In genomic region chr6:35264550-35265274, GRCh38 we compare ENCODE assay signal across 25 cellular contexts. TPM values are rescaled to one million over a fixed set of nuclear protein-coding genes. Genes with fewer than 3 reads are reported as not detected.
A peak's percentile ranks its signal among the peaks of the same experiment; 100 is the strongest.
DNase-seq lines count a peak whose midpoint lies in the region; ATAC-seq, FAIRE-seq and TF ChIP-seq lines count a peak whose summit lies in the region.
"Had no signal": no experiment of that assay in that cellular context is flagged by ENCODE, and none has a peak within 500 bp of the region (broad histone marks: within the 10 kb centered on the region; RNA-seq: fewer than 3 reads in every experiment).

No MANE protein-coding gene starts in this region.

- H3K4me3 ChIP-seq in mammary epithelial cell (replicated peaks in 1 of 3; ENCODE audit: insufficient read depth in 1 of 3, low read depth in 2 of 3, low read length in 3 of 3) (no peak overlapping the region), breast epithelium (no peak overlapping the region), PC-3 (ENCODE audit: low read length) (no peak overlapping the region), left ventricle myocardium inferior (peak overlapping the region; percentile 26), skeletal muscle tissue (ENCODE audit: low read length in 3 of 3) (no peak overlapping the region), small intestine (ENCODE audit: low read depth in 1 of 2, low read length in 2 of 2) (no peak overlapping the region)
- H3K4me3 ChIP-seq: GM23248, mucosa of descending colon, suprapubic skin, vagina had no signal

- BruUV-seq in mammary epithelial cell (replicated peaks; lab: Mats Ljungman, UMichigan), result no TSS peak
- no TSS peak for BruUV-seq in PC-3 (replicated peaks; lab: Mats Ljungman, UMichigan)

- POLR2A ChIA-PET in PC-3 (lab: Charles Lee; ENCODE audit: unreplicated experiment), result no interaction called here

- H3K79me2 ChIP-seq in mammary epithelial cell (ENCODE audit: insufficient read depth, low read length) (peaks cover 9% of the 10 kb centered on the region), PC-3 (ENCODE audit: low read length) (peaks cover 12% of the 10 kb centered on the region)

- H3K27me3 ChIP-seq in mammary epithelial cell (ENCODE audit: insufficient read depth, low read length) (no peaks in the 10 kb centered on the region), breast epithelium (no peaks in the 10 kb centered on the region), PC-3 (ENCODE audit: low read length) (no peaks in the 10 kb centered on the region), left ventricle myocardium inferior (ENCODE audit: low read depth) (no peaks in the 10 kb centered on the region), skeletal muscle tissue (ENCODE audit: control insufficient read depth in 3 of 3, insufficient read depth in 3 of 3, low read length in 3 of 3) (no peaks in the 10 kb centered on the region), small intestine (ENCODE audit: control insufficient read depth in 2 of 2, insufficient read depth in 2 of 2, low read length in 2 of 2) (no peaks in the 10 kb centered on the region)
- H3K27me3 ChIP-seq: neutrophil, suprapubic skin, vagina had no signal

- TF ChIP-seq CTCF in mammary epithelial cell (conservative IDR thresholded peaks at IDR 0.05 in 1 of 2, IDR thresholded peaks at IDR 0.05 in 1 of 2; ENCODE audit: extremely low read depth in 1 of 2, insufficient read depth in 1 of 2, low read depth in 1 of 2, low read length in 2 of 2) (no peak), breast epithelium (IDR thresholded peaks at IDR 0.05) (no peak), PC-3 (conservative IDR thresholded peaks at IDR 0.05; ENCODE audit: low read depth, low read length) (no peak), left ventricle myocardium inferior (IDR thresholded peaks at IDR 0.05; ENCODE audit: borderline replicate concordance) (no peak)

- DNase-seq in mammary epithelial cell, result peak; percentile 58
- no peak for DNase-seq in breast epithelium (ENCODE audit: low spot score in 2 of 2)
- DNase-seq in PC-3, result peak; percentile 43
- no peak for DNase-seq in left ventricle myocardium inferior
- DNase-seq in small intestine, result no peak
- DNase-seq in NCI-H1694 (lab: John Stamatoyannopoulos, UW), result no peak
- DNase-seq: activated CD4-positive, alpha-beta T cell treated with anti-CD3 and anti-CD28 coated beads, Interleukin-2, amount 50 U/mL, for 48 hours; activated naive CD4-positive, alpha-beta T cell treated with anti-CD3 and anti-CD28 coated beads for 36 hours; activated T-cell treated with anti-CD3 and anti-CD28 coated beads for 4 hours; aorta; GM23248; mucosa of descending colon; NCI-H146; NCI-H774 had no signal

- dilution Hi-C loops in mammary epithelial cell (cut with HindIII; ENCODE audit: low sequenced_read_pairs), result no loop called here

- in situ Hi-C loops in mammary epithelial cell (cut with MboI; ENCODE audit: low sequenced_read_pairs in 2 of 2), result no loop called here

- H3K9ac ChIP-seq in mammary epithelial cell (ENCODE audit: insufficient read depth, low read length) (no peak overlapping the region), PC-3 (ENCODE audit: low read length) (no peak overlapping the region), skeletal muscle tissue (ENCODE audit: low read depth in 1 of 3, low read length in 3 of 3) (peak overlapping the region in 1 of 3 donors; percentile 27)
- H3K9ac ChIP-seq: GM23248 had no signal

- H4K20me1 ChIP-seq in mammary epithelial cell (ENCODE audit: insufficient read depth, low read length) (no peaks in the 10 kb centered on the region), PC-3 (ENCODE audit: low read length) (no peaks in the 10 kb centered on the region)

- H3F3A ChIP-seq in PC-3 (ENCODE audit: low read length, unreplicated experiment), result no peaks in the 10 kb centered on the region

- H3K4me2 ChIP-seq in mammary epithelial cell (ENCODE audit: insufficient read depth, low read depth, low read length), result no peak overlapping the region
- H3K4me2 ChIP-seq in PC-3 (ENCODE audit: low read length), result no peak overlapping the region

- no peaks in the 10 kb centered on the region for H3K9me3 ChIP-seq in mammary epithelial cell (replicated peaks; ENCODE audit: insufficient read depth, low read length)
- H3K9me3 ChIP-seq in breast epithelium, result no peaks in the 10 kb centered on the region
- no peaks in the 10 kb centered on the region for H3K9me3 ChIP-seq in PC-3 (ENCODE audit: low read length)
- H3K9me3 ChIP-seq in left ventricle myocardium inferior (replicated peaks), result no peaks in the 10 kb centered on the region
- no peaks in the 10 kb centered on the region for H3K9me3 ChIP-seq in skeletal muscle tissue (ENCODE audit: control insufficient read depth in 3 of 3, low read length in 3 of 3)
- H3K9me3 ChIP-seq in small intestine (ENCODE audit: control insufficient read depth, low read depth), result no peaks in the 10 kb centered on the region
- H3K9me3 ChIP-seq: mucosa of descending colon, neutrophil, suprapubic skin, vagina had no signal

- H3K4me1 ChIP-seq in mammary epithelial cell (ENCODE audit: insufficient read depth, low read length) (peaks cover 7% of the 10 kb centered on the region), breast epithelium (no peaks in the 10 kb centered on the region), PC-3 (ENCODE audit: insufficient read depth, low read length) (peaks cover 17% of the 10 kb centered on the region), left ventricle myocardium inferior (peaks cover 85% of the 10 kb centered on the region), skeletal muscle tissue (ENCODE audit: control insufficient read depth in 3 of 3, insufficient read depth in 3 of 3, low read length in 3 of 3) (peaks cover 44 to 56% (median 54%) of the 10 kb centered on the region in 3 donors), small intestine (ENCODE audit: control insufficient read depth in 2 of 2, insufficient read depth in 1 of 2, low read depth in 1 of 2, low read length in 1 of 2) (peaks cover 0 to 5% of the 10 kb centered on the region in 2 donors)

- no peak overlapping the region for H3K27ac ChIP-seq in mammary epithelial cell (ENCODE audit: insufficient read depth, low read depth, low read length)
- H3K27ac ChIP-seq in breast epithelium, result no peak overlapping the region
- no peak overlapping the region for H3K27ac ChIP-seq in PC-3 (ENCODE audit: low read length)
- H3K27ac ChIP-seq in left ventricle myocardium inferior (replicated peaks), result peak overlapping the region; percentile 73
- H3K27ac ChIP-seq in skeletal muscle tissue (ENCODE audit: low read depth, low read length), result peak overlapping the region; percentile 51
- no peak overlapping the region for H3K27ac ChIP-seq in small intestine (ENCODE audit: low read depth in 1 of 2, low read length in 1 of 2)
- H3K27ac ChIP-seq: C4-2B, GM23248, HL-60, neutrophil, suprapubic skin, vagina had no signal

- CTCF ChIA-PET in mammary epithelial cell (lab: Charles Lee; ENCODE audit: low non-redundant PET) (no interaction called here), PC-3 (lab: Charles Lee) (interaction anchor here (0.5 kb wide), 1 partner anchor 175 kb away, joined by 5 read pairs; no protein-coding TSS in a partner anchor)

- no peak overlapping the region for H2AFZ ChIP-seq in mammary epithelial cell (ENCODE audit: low read depth, low read length)
- no peak overlapping the region for H2AFZ ChIP-seq in PC-3 (ENCODE audit: low read length)
- H2AFZ ChIP-seq: GM23248 had no signal

- no peak for FAIRE-seq in small intestine (lab: Jason Lieb, UNC)
- FAIRE-seq: G401.6 had no signal

- TF ChIP-seq POLR2A in breast epithelium (IDR thresholded peaks at IDR 0.05), result no peak

- intact Hi-C loops in mammary epithelial cell (cut with micrococcal nuclease) (no loop called here), breast epithelium (cut with DNase I; ENCODE audit: low total_unique reads) (no loop called here), PC-3 (cut with micrococcal nuclease) (no loop called here), left ventricle myocardium inferior (cut with micrococcal nuclease) (no loop called here)

- ATAC-seq in PC-3 (no peak; the same call in 1 of the 2 replicates), GM21737 (IDR thresholded peaks at IDR 0.05; ENCODE audit: unreplicated experiment) (no peak)
- ATAC-seq: left lobe of liver, mucosa of descending colon, Panc1 had no signal

- H3K9me2 ChIP-seq in PC-3 (replicated peaks; ENCODE audit: low read length), result no peaks in the 10 kb centered on the region

- no peaks in the 10 kb centered on the region for H3K36me3 ChIP-seq in mammary epithelial cell (ENCODE audit: insufficient read depth, low read length)
- H3K36me3 ChIP-seq in breast epithelium, result no peaks in the 10 kb centered on the region
- no peaks in the 10 kb centered on the region for H3K36me3 ChIP-seq in PC-3 (ENCODE audit: low read depth, low read length)
- no peaks in the 10 kb centered on the region for H3K36me3 ChIP-seq in left ventricle myocardium inferior
- H3K36me3 ChIP-seq in skeletal muscle tissue (ENCODE audit: control insufficient read depth in 3 of 3, insufficient read depth in 3 of 3, low read length in 3 of 3), result no peaks in the 10 kb centered on the region
- no peaks in the 10 kb centered on the region for H3K36me3 ChIP-seq in small intestine (ENCODE audit: control insufficient read depth in 2 of 2, insufficient read depth in 2 of 2, low read length in 2 of 2)
- H3K36me3 ChIP-seq: neutrophil, suprapubic skin, vagina had no signal

RNA-seq across cellular contexts. Expression of gene ZNF76, which starts 5.2 kb away (rescaled TPM):
- 10 to 100 TPM; 18.8 to 21.9 TPM for total RNA-seq in mammary epithelial cell
- polyA plus RNA-seq in mammary epithelial cell, result 13.2 TPM
- polyA minus RNA-seq in mammary epithelial cell, result 44.4 TPM
- total RNA-seq in breast epithelium, result 10 to 100 TPM; 32.3 to 53.0 (median 46.9) TPM
- total RNA-seq in PC-3 (2014; rRNA removed), result 17.9 and 20.8 TPM in 2 replicates
- 38.7 TPM for total RNA-seq in left ventricle myocardium inferior
- total RNA-seq in skeletal muscle tissue, result 16.7 TPM
- polyA plus RNA-seq in small intestine, result 10 to 100 TPM; 16.2 to 24.8 (median 24.0) TPM

RNA-seq across cellular contexts. Expression of gene DEF6, which starts 32.9 kb away (rescaled TPM):
- total RNA-seq in mammary epithelial cell (10 to 100 TPM; 12.8 to 32.9 TPM), breast epithelium (10 to 100 TPM in 2 of 3 donors, 1 to 10 TPM in 1; 4.8 to 14.2 (median 14.1) TPM), PC-3 (2014; rRNA removed) (37.3 and 42.8 TPM in 2 replicates), left ventricle myocardium inferior (1.0 TPM), skeletal muscle tissue (5.2 TPM)
- polyA plus RNA-seq in mammary epithelial cell (19.3 TPM), small intestine (10 to 100 TPM in 1 of 3 donors, 1 to 10 TPM in 2; 4.7 to 16.2 (median 9.5) TPM)
- polyA minus RNA-seq in mammary epithelial cell, result 4.4 TPM

RNA-seq across cellular contexts. Expression of gene SCUBE3, which starts 51.0 kb away (rescaled TPM):
- total RNA-seq in mammary epithelial cell (under 1 TPM; under 0.01 to 0.19 TPM), breast epithelium (under 1 TPM; under 0.01 to 0.33 (median under 0.01) TPM), PC-3 (2014; rRNA removed) (1.5 and 2.4 TPM in 2 replicates), left ventricle myocardium inferior (8.8 TPM), skeletal muscle tissue (0.52 TPM)
- polyA plus RNA-seq in mammary epithelial cell (0.06 TPM), small intestine (under 1 TPM in 1 of 3 donors, not detected in 2; 0.12 TPM)
- polyA minus RNA-seq in mammary epithelial cell, result not detected
- total RNA-seq: activated naive CD4-positive, alpha-beta T cell treated with anti-CD3 and anti-CD28 coated beads for 36 hours; MCF 10A had no signal

Comparison
In these comparisons a context has a peak if more than half of its experiments do, and no peak if none do; other contexts are left out.
1. DNase-seq: peak in mammary epithelial cell (single experiment) and PC-3 (single experiment); none in breast epithelium (0 of 2), left ventricle myocardium inferior (single experiment), small intestine (single experiment) and NCI-H1694 (single experiment).
2. H3K27ac ChIP-seq: peak in left ventricle myocardium inferior (single experiment) and skeletal muscle tissue (single experiment); none in mammary epithelial cell (single experiment), breast epithelium (0 of 2), PC-3 (single experiment) and small intestine (0 of 2).